Comparison of ENCODE assay signal across 11 cellular contexts in the genomic region with DNA sequence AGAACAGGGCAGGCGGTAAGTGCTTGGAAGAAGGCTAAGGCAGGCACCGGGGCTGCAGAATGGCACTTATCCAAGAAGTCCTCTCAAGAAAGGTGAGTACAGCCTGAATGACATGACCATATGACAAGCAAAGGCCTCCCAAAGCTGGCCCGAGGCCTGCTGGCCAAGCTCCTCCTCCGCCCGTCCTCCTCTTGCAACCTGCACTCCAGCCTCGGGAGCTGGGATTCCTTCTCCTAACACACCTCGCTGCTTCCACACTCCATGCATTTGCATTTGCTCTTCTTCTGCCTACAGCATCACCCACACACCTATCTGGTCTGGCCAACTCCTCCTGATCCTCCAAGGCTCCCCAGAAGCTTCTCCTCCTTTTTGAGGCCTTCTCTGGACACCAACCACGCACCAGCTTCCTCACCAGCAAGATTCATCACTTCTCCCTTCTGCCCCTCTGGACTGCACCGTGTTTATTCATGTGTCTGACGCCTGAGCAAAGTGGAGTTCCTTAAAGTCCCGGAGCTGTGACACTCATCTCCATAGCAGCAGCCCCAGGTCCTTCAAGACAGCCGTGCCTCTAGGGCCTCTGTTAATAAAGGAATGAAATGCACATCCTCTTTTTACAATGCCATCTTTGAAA. TPM values are rescaled to one million over a fixed set of nuclear protein-coding genes. Genes with fewer than 3 reads are reported as not detected.
DNase-seq lines count a peak whose midpoint lies in the region; ATAC-seq and TF ChIP-seq lines count a peak whose summit lies in the region.
"Had no signal": no experiment of that assay in that cellular context is flagged by ENCODE, and none has a peak within 500 bp of the region (broad histone marks: within the 10 kb centered on the region; RNA-seq: fewer than 3 reads in every experiment).

No MANE protein-coding gene starts in this region.

- peak; percentile 62 for DNase-seq in EH (ENCODE audit: low read depth)
- DNase-seq in NOMO-1 treated with dmso at 0.1 percent for 144 hours (lab: John Stamatoyannopoulos, UW; ENCODE audit: unreplicated experiment): peak; percentile 17
- DNase-seq in heart left ventricle: peak in 3 of 5 donors; percentile 35 to 52 (median 47)
- no peak for DNase-seq in progenitor cell of endocrine pancreas (ENCODE audit: low spot score, unreplicated experiment)
- no peak for DNase-seq in DMS 273 treated with DMSO at 0.1 percent for 48 hours (lab: John Stamatoyannopoulos, UW)
- no peak for DNase-seq in glutamatergic neuron
- no peak for DNase-seq in colonic mucosa
- no peak for DNase-seq in activated CD4-positive, alpha-beta T cell treated with anti-CD3 and anti-CD28 coated beads, Interleukin-2, amount 10 ng/mL, durations not matched to agents 24 days and 14 days
- DNase-seq: Calu3; islet precursor cell; stimulated activated CD4-positive, alpha-beta T cell treated with anti-CD3 and anti-CD28 coated beads, Interleukin-4, amount 100 ng/mL, for 24 hours had no signal

- H3K27me3 ChIP-seq in heart left ventricle: no peaks in the 10 kb centered on the region
- no peaks in the 10 kb centered on the region for H3K27me3 ChIP-seq in colonic mucosa

- H3K9me3 ChIP-seq in heart left ventricle (no peaks in the 10 kb centered on the region), colonic mucosa (no peaks in the 10 kb centered on the region)

- H3K4me1 ChIP-seq in heart left ventricle (peaks cover 0 to 51% (median 27%) of the 10 kb centered on the region in 12 donors), colonic mucosa (no peaks in the 10 kb centered on the region)

- H3K4me3 Mint-ChIP-seq in progenitor cell of endocrine pancreas (ENCODE audit: low read depth): no peak overlapping the region
- H3K4me3 Mint-ChIP-seq in glutamatergic neuron (ENCODE audit: unreplicated experiment): no peak overlapping the region
- no peak overlapping the region for H3K4me3 Mint-ChIP-seq in activated CD4-positive, alpha-beta T cell treated with anti-CD3 and anti-CD28 coated beads, Interleukin-2, amount 10 ng/mL, durations not matched to agents 24 days and 14 days

- no peak for TF ChIP-seq POLR2A in heart left ventricle (IDR thresholded peaks at IDR 0.05)

- 41 to 66% (median 53%) methylated on average over 12 of the region's 12 CpGs for WGBS in heart left ventricle, 4 donors

- H3K27me3 Mint-ChIP-seq in progenitor cell of endocrine pancreas: no peaks in the 10 kb centered on the region
- peaks cover 2% of the 10 kb centered on the region for H3K27me3 Mint-ChIP-seq in glutamatergic neuron (ENCODE audit: unreplicated experiment)
- peaks cover 6% of the 10 kb centered on the region for H3K27me3 Mint-ChIP-seq in activated CD4-positive, alpha-beta T cell treated with anti-CD3 and anti-CD28 coated beads, Interleukin-2, amount 10 ng/mL, durations not matched to agents 24 days and 14 days

- ATAC-seq in heart left ventricle: peak; percentile 54 to 71 (median 64)

- H3K36me3 ChIP-seq in heart left ventricle (no peaks in the 10 kb centered on the region), colonic mucosa (no peaks in the 10 kb centered on the region)

- peak overlapping the region in 4 of 12 donors; percentile 20 to 62 (median 42) for H3K27ac ChIP-seq in heart left ventricle
- no peak overlapping the region for H3K27ac ChIP-seq in colonic mucosa

- peaks cover 6% of the 10 kb centered on the region for H3K36me3 Mint-ChIP-seq in progenitor cell of endocrine pancreas (ENCODE audit: insufficient read depth)
- H3K36me3 Mint-ChIP-seq in glutamatergic neuron (ENCODE audit: unreplicated experiment): no peaks in the 10 kb centered on the region
- no peaks in the 10 kb centered on the region for H3K36me3 Mint-ChIP-seq in activated CD4-positive, alpha-beta T cell treated with anti-CD3 and anti-CD28 coated beads, Interleukin-2, amount 10 ng/mL, durations not matched to agents 24 days and 14 days (ENCODE audit: low read depth)

- H3K9ac ChIP-seq in colonic mucosa (ENCODE audit: low read depth in 2 of 2, low read length in 2 of 2): no peak overlapping the region

- H3K27ac Mint-ChIP-seq in progenitor cell of endocrine pancreas (peak overlapping the region; percentile 53), glutamatergic neuron (ENCODE audit: unreplicated experiment) (no peak overlapping the region)
- H3K27ac Mint-ChIP-seq in activated CD4-positive, alpha-beta T cell treated with anti-CD3 and anti-CD28 coated beads, Interleukin-2, amount 10 ng/mL, durations not matched to agents 24 days and 14 days: no peak overlapping the region

- TF ChIP-seq CTCF in heart left ventricle (IDR thresholded peaks at IDR 0.05) (no peak), progenitor cell of endocrine pancreas (IDR thresholded peaks at IDR 0.05; ENCODE audit: unreplicated experiment) (no peak), glutamatergic neuron (IDR thresholded peaks at IDR 0.05; ENCODE audit: partially characterized antibody, unreplicated experiment) (no peak), colonic mucosa (IDR thresholded peaks at IDR 0.05) (no peak)

- intact Hi-C loops in heart left ventricle (cut with DNase I) (no loop called here), colonic mucosa (cut with DNase I) (no loop called here)
- intact Hi-C loops in activated CD4-positive, alpha-beta T cell treated with anti-CD3 and anti-CD28 coated beads, Interleukin-2, amount 10 ng/mL, durations not matched to agents 24 days and 14 days (cut with micrococcal nuclease): no loop called here

- no peak overlapping the region for H3K4me3 ChIP-seq in heart left ventricle
- no peak overlapping the region for H3K4me3 ChIP-seq in colonic mucosa

- no peaks in the 10 kb centered on the region for H3K9me3 Mint-ChIP-seq in progenitor cell of endocrine pancreas (ENCODE audit: low read depth)
- no peaks in the 10 kb centered on the region for H3K9me3 Mint-ChIP-seq in glutamatergic neuron (ENCODE audit: unreplicated experiment)
- no peaks in the 10 kb centered on the region for H3K9me3 Mint-ChIP-seq in activated CD4-positive, alpha-beta T cell treated with anti-CD3 and anti-CD28 coated beads, Interleukin-2, amount 10 ng/mL, durations not matched to agents 24 days and 14 days

- H3K4me1 Mint-ChIP-seq in progenitor cell of endocrine pancreas (ENCODE audit: low read depth) (peaks cover 6% of the 10 kb centered on the region), glutamatergic neuron (ENCODE audit: low read depth, unreplicated experiment) (peaks cover 6% of the 10 kb centered on the region)
- no peaks in the 10 kb centered on the region for H3K4me1 Mint-ChIP-seq in activated CD4-positive, alpha-beta T cell treated with anti-CD3 and anti-CD28 coated beads, Interleukin-2, amount 10 ng/mL, durations not matched to agents 24 days and 14 days

RNA-seq across cellular contexts. Expression of a gene that starts 32.3 kb away (rescaled TPM):
- 10 to 100 TPM in 8 of 9 donors, 1 to 10 TPM in 1; 9.6 to 30.7 (median 22.9) TPM for total RNA-seq in heart left ventricle
- polyA plus RNA-seq in heart left ventricle: 1 to 10 TPM; 5.9 to 9.8 TPM
- total RNA-seq in progenitor cell of endocrine pancreas: 17.3 and 20.3 TPM in 2 replicates
- 2.0 TPM for total RNA-seq in glutamatergic neuron (ENCODE audit: unreplicated experiment)
- total RNA-seq in colonic mucosa: 10 to 100 TPM; 13.1 to 31.5 TPM
- not detected in 2 replicates for total RNA-seq in activated CD4-positive, alpha-beta T cell treated with anti-CD3 and anti-CD28 coated beads, Interleukin-2, amount 10 ng/mL, durations not matched to agents 24 days and 14 days

Comparison
In these comparisons a context has a peak if more than half of its experiments do, and no peak if none do; other contexts are left out.
1. DNase-seq: peak in EH (single experiment), NOMO-1 treated with dmso at 0.1 percent for 144 hours (single experiment) and heart left ventricle (3 of 5); none in progenitor cell of endocrine pancreas (single experiment), DMS 273 treated with DMSO at 0.1 percent for 48 hours (single experiment), glutamatergic neuron (single experiment), colonic mucosa (single experiment) and activated CD4-positive, alpha-beta T cell treated with anti-CD3 and anti-CD28 coated beads, Interleukin-2, amount 10 ng/mL, durations not matched to agents 24 days and 14 days (single experiment).